In genomic region chr19:8681345-8682021, GRCh38 we compare ENCODE assay signal across 29 cellular contexts. TPM values are rescaled to one million over a fixed set of nuclear protein-coding genes. Genes with fewer than 3 reads are reported as not detected.
DNase-seq lines count a peak whose midpoint lies in the region; ATAC-seq and TF ChIP-seq lines count a peak whose summit lies in the region.
"Had no signal": no experiment of that assay in that cellular context is flagged by ENCODE, and none has a peak within 500 bp of the region (broad histone marks: within the 10 kb centered on the region; RNA-seq: fewer than 3 reads in every experiment).

No MANE protein-coding gene starts in this region.

- no peak overlapping the region for H3K27ac ChIP-seq in HCT116 (ENCODE audit: low read depth, low read length)
- no peak overlapping the region for H3K27ac ChIP-seq in SK-N-SH (ENCODE audit: low read depth in 2 of 2, low read length in 1 of 2)
- H3K27ac ChIP-seq: neutrophil, psoas muscle, upper lobe of right lung had no signal

- H3K36me3 Mint-ChIP-seq in activated CD4-positive, alpha-beta T cell treated with anti-CD3 and anti-CD28 coated beads, Interleukin-2, amount 10 ng/mL, durations not matched to agents 24 days and 14 days (ENCODE audit: low read depth) = peaks cover 5% of the 10 kb centered on the region
- H3K36me3 Mint-ChIP-seq in natural killer cell treated with Interleukin-12 subunit alpha and Interleukin-12 subunit beta and Interleukin-15 and Interleukin-18, amount 100 ng/mL, for 72 hours = peaks cover 10% of the 10 kb centered on the region
- no peaks in the 10 kb centered on the region for H3K36me3 Mint-ChIP-seq in Calu3 (ENCODE audit: insufficient read depth, unreplicated experiment)
- H3K36me3 Mint-ChIP-seq: activated naive CD8-positive, alpha-beta T cell had no signal

- H3K9me2 ChIP-seq in HCT116 (ENCODE audit: insufficient read depth) (no peaks in the 10 kb centered on the region), SK-N-SH (no peaks in the 10 kb centered on the region)

- H3K27ac Mint-ChIP-seq in activated CD4-positive, alpha-beta T cell treated with anti-CD3 and anti-CD28 coated beads, Interleukin-2, amount 10 ng/mL, durations not matched to agents 24 days and 14 days = peak overlapping the region; percentile 43
- peak overlapping the region in 1 of 2 donors; percentile 54 for H3K27ac Mint-ChIP-seq in natural killer cell treated with Interleukin-12 subunit alpha and Interleukin-12 subunit beta and Interleukin-15 and Interleukin-18, amount 100 ng/mL, for 72 hours
- H3K27ac Mint-ChIP-seq in Calu3 (ENCODE audit: unreplicated experiment) = no peak overlapping the region
- H3K27ac Mint-ChIP-seq: activated naive CD8-positive, alpha-beta T cell; activated T-helper 17 cell treated with anti-CD3 and anti-CD28 coated beads, Interleukin-2, amount 50 U/mL, for 72 hours; T-helper 17 cell had no signal

- H3K27me3 Mint-ChIP-seq in activated CD4-positive, alpha-beta T cell treated with anti-CD3 and anti-CD28 coated beads, Interleukin-2, amount 10 ng/mL, durations not matched to agents 24 days and 14 days = peaks cover 6% of the 10 kb centered on the region
- H3K27me3 Mint-ChIP-seq in natural killer cell treated with Interleukin-12 subunit alpha and Interleukin-12 subunit beta and Interleukin-15 and Interleukin-18, amount 100 ng/mL, for 72 hours = peaks cover 0 to 8% of the 10 kb centered on the region in 2 donors
- H3K27me3 Mint-ChIP-seq in Calu3 (ENCODE audit: unreplicated experiment) = peaks cover under 1% of the 10 kb centered on the region
- H3K27me3 Mint-ChIP-seq: activated naive CD8-positive, alpha-beta T cell; central memory CD8-positive, alpha-beta T cell had no signal

- H3K4me2 ChIP-seq in HCT116 (ENCODE audit: low read length) (no peak overlapping the region), SK-N-SH (no peak overlapping the region)

- TF ChIP-seq CTCF in HCT116 (IDR thresholded peaks at IDR 0.05 in 2 of 3, conservative IDR thresholded peaks at IDR 0.05 in 1 of 3; ENCODE audit: borderline replicate concordance in 1 of 3, insufficient read depth in 1 of 3, low read depth in 2 of 3, low read length in 2 of 3) (no peak), Calu3 (IDR thresholded peaks at IDR 0.05; ENCODE audit: unreplicated experiment) (no peak), SK-N-SH (IDR thresholded peaks at IDR 0.05) (no peak)

- H3K36me3 ChIP-seq in HCT116 (ENCODE audit: control insufficient read depth in 1 of 2, insufficient read depth in 2 of 2, low read length in 2 of 2) (no peaks in the 10 kb centered on the region), SK-N-SH (replicated peaks in 1 of 2; ENCODE audit: control insufficient read depth in 1 of 2, insufficient read depth in 2 of 2, low read length in 1 of 2) (no peaks in the 10 kb centered on the region)
- H3K36me3 ChIP-seq: neutrophil, upper lobe of right lung had no signal

- H3K4me1 ChIP-seq in HCT116 (ENCODE audit: control insufficient read depth in 1 of 2, insufficient read depth in 2 of 2, low read length in 2 of 2) (0 out of 4 replicates have a peak, but pooled peaks cover 0 to 7% of the 10 kb centered on the region in 2 experiments), SK-N-SH (ENCODE audit: control insufficient read depth in 1 of 2, insufficient read depth in 2 of 2, low read depth in 1 of 2, low read length in 1 of 2) (no peaks in the 10 kb centered on the region)
- H3K4me1 ChIP-seq: psoas muscle, upper lobe of right lung had no signal

- CTCF ChIA-PET in HCT116 (lab: Charles Lee) = interaction anchor here (1.0 kb wide), 1 partner anchor 13 kb away, joined by 4 read pairs; no protein-coding TSS in a partner anchor
- CTCF ChIA-PET in Calu3 (lab: Charles Lee) = no interaction called here
- CTCF ChIA-PET in SK-N-SH (lab: Yijun Ruan, JAX) = no interaction called here

- no peak overlapping the region for H3K9ac ChIP-seq in HCT116 (ENCODE audit: low read length)
- H3K9ac ChIP-seq in SK-N-SH = no peak overlapping the region

- BruUV-seq in HCT116 (replicated peaks; lab: Mats Ljungman, UMichigan) (no TSS peak), Calu3 (replicated peaks; lab: Mats Ljungman, UMichigan) (no TSS peak)

- no peak for TF ChIP-seq EP300 in SK-N-SH (IDR thresholded peaks at IDR 0.05; ENCODE audit: borderline replicate concordance in 1 of 2, low read depth in 1 of 2, low read length in 1 of 2)

- no peaks in the 10 kb centered on the region for H4K20me1 ChIP-seq in HCT116 (ENCODE audit: insufficient read depth)
- H4K20me1 ChIP-seq in SK-N-SH (ENCODE audit: insufficient read depth) = no peaks in the 10 kb centered on the region

- H3K27me3 ChIP-seq in HCT116 (ENCODE audit: insufficient read depth, low read length) (no peaks in the 10 kb centered on the region), SK-N-SH (ENCODE audit: insufficient read depth) (no peaks in the 10 kb centered on the region; the same call in 1 of the 2 replicates)
- H3K27me3 ChIP-seq: upper lobe of right lung had no signal

- H3K9me3 Mint-ChIP-seq in activated CD4-positive, alpha-beta T cell treated with anti-CD3 and anti-CD28 coated beads, Interleukin-2, amount 10 ng/mL, durations not matched to agents 24 days and 14 days = peaks cover 23% of the 10 kb centered on the region
- peaks cover 14% of the 10 kb centered on the region for H3K9me3 Mint-ChIP-seq in natural killer cell treated with Interleukin-12 subunit alpha and Interleukin-12 subunit beta and Interleukin-15 and Interleukin-18, amount 100 ng/mL, for 72 hours
- peaks cover 13% of the 10 kb centered on the region for H3K9me3 Mint-ChIP-seq in Calu3 (ENCODE audit: low read depth, unreplicated experiment)

- POLR2A ChIA-PET in HCT116 (lab: Charles Lee) (no interaction called here), SK-N-SH (lab: Yijun Ruan, JAX) (interaction anchor here (0.6 kb wide), 1 partner anchor 90 kb away, joined by 4 read pairs; no protein-coding TSS in a partner anchor)

- H3K9me3 ChIP-seq in HCT116 (ENCODE audit: control insufficient read depth in 1 of 2, insufficient read depth in 1 of 2, low read depth in 1 of 2, low read length in 2 of 2) (no peaks in the 10 kb centered on the region), SK-N-SH (no peaks in the 10 kb centered on the region)
- H3K9me3 ChIP-seq: neutrophil, psoas muscle, upper lobe of right lung had no signal

- peak overlapping the region; percentile 9 for H3K4me3 Mint-ChIP-seq in activated CD4-positive, alpha-beta T cell treated with anti-CD3 and anti-CD28 coated beads, Interleukin-2, amount 10 ng/mL, durations not matched to agents 24 days and 14 days
- H3K4me3 Mint-ChIP-seq in natural killer cell treated with Interleukin-12 subunit alpha and Interleukin-12 subunit beta and Interleukin-15 and Interleukin-18, amount 100 ng/mL, for 72 hours = peak overlapping the region; percentile 31
- no peak overlapping the region for H3K4me3 Mint-ChIP-seq in Calu3 (ENCODE audit: low read depth, unreplicated experiment)
- H3K4me3 Mint-ChIP-seq: activated naive CD8-positive, alpha-beta T cell; activated T-helper 17 cell treated with anti-CD3 and anti-CD28 coated beads, Interleukin-2, amount 50 U/mL, for 72 hours; central memory CD8-positive, alpha-beta T cell; T-helper 17 cell had no signal

- no peak for TF ChIP-seq POLR2A in HCT116 (IDR thresholded peaks at IDR 0.05; ENCODE audit: borderline replicate concordance, extremely low read depth, insufficient read depth, insufficient read length)

- intact Hi-C loops in activated CD4-positive, alpha-beta T cell treated with anti-CD3 and anti-CD28 coated beads, Interleukin-2, amount 10 ng/mL, durations not matched to agents 24 days and 14 days (cut with micrococcal nuclease) = no loop called here
- intact Hi-C loops in HCT116 (cut with micrococcal nuclease) = no loop called here
- intact Hi-C loops in Calu3 (cut with micrococcal nuclease; ENCODE audit: unreplicated experiment) = no loop called here

- no peak for DNase-seq in activated CD4-positive, alpha-beta T cell treated with anti-CD3 and anti-CD28 coated beads, Interleukin-2, amount 10 ng/mL, durations not matched to agents 24 days and 14 days
- DNase-seq in activated CD4-positive, alpha-beta T cell treated with anti-CD3 and anti-CD28 coated beads for 48 hours = no peak
- DNase-seq in HCT116 (ENCODE audit: low read depth, low spot score) = no peak
- peak; percentile 3 for DNase-seq in RKO (ENCODE audit: low spot score)
- no peak for DNase-seq in natural killer cell treated with Interleukin-12 subunit alpha and Interleukin-12 subunit beta and Interleukin-15 and Interleukin-18, amount 100 ng/mL, for 72 hours (ENCODE audit: low spot score)
- no peak for DNase-seq in Calu3
- DNase-seq in SHP77 treated with DMSO at 0.1 percent for 48 hours (lab: John Stamatoyannopoulos, UW) = no peak
- no peak for DNase-seq in SK-N-SH
- DNase-seq: activated CD4-positive, alpha-beta T cell treated with anti-CD3 and anti-CD28 coated beads for 4 hours; EL; glutamatergic neuron; NCI-H1105; NCI-H2029; NCI-H226; OCI-M1; psoas muscle; SIG-M5; T-helper 17 cell; upper lobe of right lung had no signal

- H3K79me2 ChIP-seq in HCT116 (ENCODE audit: insufficient read depth, low read length) = no peaks in the 10 kb centered on the region
- no peaks in the 10 kb centered on the region for H3K79me2 ChIP-seq in SK-N-SH (ENCODE audit: insufficient read depth)

- H3K4me3 ChIP-seq in HCT116 (replicated peaks in 1 of 2; ENCODE audit: low read depth in 1 of 2, low read length in 2 of 2) (no peak overlapping the region), SK-N-SH (ENCODE audit: low read depth in 2 of 2, low read length in 1 of 2) (no peak overlapping the region)
- H3K4me3 ChIP-seq: psoas muscle, upper lobe of right lung had no signal

- ATAC-seq in HCT116 = peak; percentile 22; the same call in 1 of the 2 replicates
- no peak for ATAC-seq in natural killer cell treated with Interleukin-12 subunit alpha and Interleukin-12 subunit beta and Interleukin-15 and Interleukin-18, amount 100 ng/mL, for 72 hours
- ATAC-seq: psoas muscle, T-helper 17 cell, upper lobe of right lung had no signal

- no peak for TF ChIP-seq RAD21 in HCT116 (IDR thresholded peaks at IDR 0.05; ENCODE audit: low read depth)
- TF ChIP-seq RAD21 in SK-N-SH (IDR thresholded peaks at IDR 0.05; ENCODE audit: low read length) = no peak

- RAD21 ChIA-PET in HCT116 (lab: Charles Lee; ENCODE audit: low non-redundant PET in 1 of 2, low total read pairs in 2 of 2, uncharacterized antibody in 2 of 2, unreplicated experiment in 2 of 2) = no interaction called here

- H3K4me1 Mint-ChIP-seq in activated CD4-positive, alpha-beta T cell treated with anti-CD3 and anti-CD28 coated beads, Interleukin-2, amount 10 ng/mL, durations not matched to agents 24 days and 14 days = peaks cover 25% of the 10 kb centered on the region
- peaks cover 45 to 50% of the 10 kb centered on the region in 2 donors for H3K4me1 Mint-ChIP-seq in natural killer cell treated with Interleukin-12 subunit alpha and Interleukin-12 subunit beta and Interleukin-15 and Interleukin-18, amount 100 ng/mL, for 72 hours (ENCODE audit: low read depth in 2 of 2)
- H3K4me1 Mint-ChIP-seq in Calu3 (ENCODE audit: low read depth, unreplicated experiment) = no peaks in the 10 kb centered on the region

- no peaks in the 10 kb centered on the region for H3F3A ChIP-seq in SK-N-SH (replicated peaks; ENCODE audit: insufficient read depth)

- H2AFZ ChIP-seq in HCT116 (ENCODE audit: low read depth, low read length, poor library complexity, severe bottlenecking) (no peak overlapping the region), SK-N-SH (ENCODE audit: low read depth) (no peak overlapping the region)

- 23% methylated on average over 1 of the region's 1 CpG for WGBS in SK-N-SH (ENCODE audit: low lambda C conversion rate)

RNA-seq across cellular contexts. Expression of gene ACTL9, which starts 17.1 kb away (rescaled TPM):
- not detected in 2 replicates for total RNA-seq in activated CD4-positive, alpha-beta T cell treated with anti-CD3 and anti-CD28 coated beads, Interleukin-2, amount 10 ng/mL, durations not matched to agents 24 days and 14 days
- total RNA-seq in HCT116 (2021; ENCODE audit: unreplicated experiment) = not detected
- polyA plus RNA-seq in HCT116 (2012) = not detected in 2 replicates
- total RNA-seq in natural killer cell treated with Interleukin-12 subunit alpha and Interleukin-12 subunit beta and Interleukin-15 and Interleukin-18, amount 100 ng/mL, for 72 hours = not detected
- total RNA-seq in Calu3 (2022) = not detected in 2 replicates
- not detected in 2 replicates for polyA plus RNA-seq in SK-N-SH (2012; rRNA removed)
- not detected in 2 replicates for polyA plus RNA-seq in SK-N-SH (2012; cell fraction: cytosol; rRNA removed)
- polyA plus RNA-seq in SK-N-SH (2012; cell fraction: nucleus; rRNA removed) = not detected in 2 replicates
- total RNA-seq: activated T-helper 17 cell treated with anti-CD3 and anti-CD28 coated beads, Interleukin-2, amount 50 U/mL, for 72 hours; endothelial cell of umbilical vein; H1; LHCN-M2; lung microvascular endothelial cell; psoas muscle; subcutaneous adipose tissue; T-helper 17 cell; upper lobe of right lung had no signal
- polyA plus RNA-seq: BJ, endothelial cell of umbilical vein, H1, psoas muscle had no signal

RNA-seq across cellular contexts. Expression of gene OR2Z1, which starts 40.0 kb away (rescaled TPM):
- not detected in 2 replicates for total RNA-seq in activated CD4-positive, alpha-beta T cell treated with anti-CD3 and anti-CD28 coated beads, Interleukin-2, amount 10 ng/mL, durations not matched to agents 24 days and 14 days
- total RNA-seq in HCT116 (2021; ENCODE audit: unreplicated experiment) (not detected), Calu3 (2022) (not detected in 2 replicates)
- polyA plus RNA-seq in HCT116 (2012) = not detected in 2 replicates
- not detected for total RNA-seq in natural killer cell treated with Interleukin-12 subunit alpha and Interleukin-12 subunit beta and Interleukin-15 and Interleukin-18, amount 100 ng/mL, for 72 hours
- not detected in 2 replicates for polyA plus RNA-seq in SK-N-SH (2012; rRNA removed)
- polyA plus RNA-seq in SK-N-SH (2012; cell fraction: cytosol; rRNA removed) = not detected in 2 replicates
- not detected in 2 replicates for polyA plus RNA-seq in SK-N-SH (2012; cell fraction: nucleus; rRNA removed)
- total RNA-seq: activated T-helper 17 cell treated with anti-CD3 and anti-CD28 coated beads, Interleukin-2, amount 50 U/mL, for 72 hours; endothelial cell of umbilical vein; H1; LHCN-M2; lung microvascular endothelial cell; psoas muscle; subcutaneous adipose tissue; T-helper 17 cell; upper lobe of right lung had no signal
- polyA plus RNA-seq: BJ, endothelial cell of umbilical vein, H1, psoas muscle had no signal

RNA-seq across cellular contexts. Expression of gene NFILZ, which starts 51.0 kb away (rescaled TPM):
- total RNA-seq in activated CD4-positive, alpha-beta T cell treated with anti-CD3 and anti-CD28 coated beads, Interleukin-2, amount 10 ng/mL, durations not matched to agents 24 days and 14 days = not detected in 2 replicates
- total RNA-seq in HCT116 (2021; ENCODE audit: unreplicated experiment) = not detected
- not detected in 2 replicates for polyA plus RNA-seq in HCT116 (2012)
- not detected for total RNA-seq in natural killer cell treated with Interleukin-12 subunit alpha and Interleukin-12 subunit beta and Interleukin-15 and Interleukin-18, amount 100 ng/mL, for 72 hours
- not detected in 2 replicates for total RNA-seq in Calu3 (2022)
- not detected in 2 replicates for polyA plus RNA-seq in SK-N-SH (2012; rRNA removed)
- polyA plus RNA-seq in SK-N-SH (2012; cell fraction: cytosol; rRNA removed) = not detected in 2 replicates
- polyA plus RNA-seq in SK-N-SH (2012; cell fraction: nucleus; rRNA removed) = not detected in 2 replicates
- total RNA-seq: activated T-helper 17 cell treated with anti-CD3 and anti-CD28 coated beads, Interleukin-2, amount 50 U/mL, for 72 hours; endothelial cell of umbilical vein; H1; LHCN-M2; lung microvascular endothelial cell; psoas muscle; subcutaneous adipose tissue; T-helper 17 cell; upper lobe of right lung had no signal
- polyA plus RNA-seq: BJ, endothelial cell of umbilical vein, H1, psoas muscle had no signal
